ENCODE assay signal across 1 cellular context in the genomic region with DNA sequence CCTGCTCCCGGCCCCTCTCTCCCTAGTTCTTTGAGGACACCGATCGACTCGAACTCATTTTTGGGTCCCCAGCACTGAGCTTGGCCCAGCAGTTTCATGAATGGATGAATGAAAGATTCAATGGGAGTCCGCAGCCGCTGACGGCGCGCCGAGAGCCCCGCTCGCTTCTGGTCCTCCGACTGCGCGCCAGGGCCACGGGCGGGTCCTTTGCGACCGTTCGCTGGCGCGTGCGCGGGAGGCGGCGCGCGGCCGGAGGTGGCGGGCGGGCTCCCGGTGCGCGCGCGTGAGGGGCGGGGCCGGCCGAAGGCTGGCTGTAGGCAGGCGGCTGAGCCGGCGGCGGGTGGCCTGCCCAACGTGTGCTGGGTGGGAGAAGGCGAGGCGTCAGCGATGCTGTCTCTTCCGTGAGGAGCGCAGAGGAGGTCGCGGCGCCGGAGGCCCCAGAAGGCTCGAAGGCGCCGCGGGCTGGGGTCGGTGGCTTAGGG.
TF ChIP-seq lines count a peak whose summit lies in the region.

Gene MAST2, plus strand, starts transcription at position 314 of the 482 bp plus-strand sequence. CDS start 284 bp downstream, outside the sequence.

TF ChIP-seq in HepG2, 621 proteins besides CTCF, POLR2A, EP300 and RAD21 (continued from another document and continues in another):
- TF ChIP-seq, protein P1, sequence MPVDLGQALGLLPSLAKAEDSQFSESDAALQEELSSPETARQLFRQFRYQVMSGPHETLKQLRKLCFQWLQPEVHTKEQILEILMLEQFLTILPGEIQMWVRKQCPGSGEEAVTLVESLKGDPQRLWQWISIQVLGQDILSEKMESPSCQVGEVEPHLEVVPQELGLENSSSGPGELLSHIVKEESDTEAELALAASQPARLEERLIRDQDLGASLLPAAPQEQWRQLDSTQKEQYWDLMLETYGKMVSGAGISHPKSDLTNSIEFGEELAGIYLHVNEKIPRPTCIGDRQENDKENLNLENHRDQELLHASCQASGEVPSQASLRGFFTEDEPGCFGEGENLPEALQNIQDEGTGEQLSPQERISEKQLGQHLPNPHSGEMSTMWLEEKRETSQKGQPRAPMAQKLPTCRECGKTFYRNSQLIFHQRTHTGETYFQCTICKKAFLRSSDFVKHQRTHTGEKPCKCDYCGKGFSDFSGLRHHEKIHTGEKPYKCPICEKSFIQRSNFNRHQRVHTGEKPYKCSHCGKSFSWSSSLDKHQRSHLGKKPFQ (CRISPR knock-in tag; IDR thresholded peaks at IDR 0.05; ENCODE audit: insufficient replicate concordance), result no peak
- TF ChIP-seq CENPX (CRISPR knock-in tag; IDR thresholded peaks at IDR 0.05), result no peak
- TF ChIP-seq ZNF207 (IDR thresholded peaks at IDR 0.05; ENCODE audit: borderline replicate concordance), result no peak
- no peak for TF ChIP-seq AFF4 (CRISPR knock-in tag; IDR thresholded peaks at IDR 0.05)
- TF ChIP-seq, protein P2, sequence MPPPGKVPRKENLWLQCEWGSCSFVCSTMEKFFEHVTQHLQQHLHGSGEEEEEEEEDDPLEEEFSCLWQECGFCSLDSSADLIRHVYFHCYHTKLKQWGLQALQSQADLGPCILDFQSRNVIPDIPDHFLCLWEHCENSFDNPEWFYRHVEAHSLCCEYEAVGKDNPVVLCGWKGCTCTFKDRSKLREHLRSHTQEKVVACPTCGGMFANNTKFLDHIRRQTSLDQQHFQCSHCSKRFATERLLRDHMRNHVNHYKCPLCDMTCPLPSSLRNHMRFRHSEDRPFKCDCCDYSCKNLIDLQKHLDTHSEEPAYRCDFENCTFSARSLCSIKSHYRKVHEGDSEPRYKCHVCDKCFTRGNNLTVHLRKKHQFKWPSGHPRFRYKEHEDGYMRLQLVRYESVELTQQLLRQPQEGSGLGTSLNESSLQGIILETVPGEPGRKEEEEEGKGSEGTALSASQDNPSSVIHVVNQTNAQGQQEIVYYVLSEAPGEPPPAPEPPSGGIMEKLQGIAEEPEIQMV (CRISPR knock-in tag; IDR thresholded peaks at IDR 0.05; ENCODE audit: low read depth), result no peak
- no peak for TF ChIP-seq DPF2 (CRISPR knock-in tag; IDR thresholded peaks at IDR 0.05; ENCODE audit: borderline replicate concordance, low read depth)
- TF ChIP-seq ZNF136 (CRISPR knock-in tag; IDR thresholded peaks at IDR 0.05; ENCODE audit: low read depth), result no peak
- TF ChIP-seq KDM3A (CRISPR knock-in tag; IDR thresholded peaks at IDR 0.05; ENCODE audit: low read depth), result no peak
- no peak for TF ChIP-seq ZNF784 (CRISPR knock-in tag; IDR thresholded peaks at IDR 0.05; ENCODE audit: borderline replicate concordance)
- peak; percentile 65 for TF ChIP-seq PHF8 (CRISPR knock-in tag; IDR thresholded peaks at IDR 0.05)
- no peak for TF ChIP-seq ZSCAN20 (CRISPR knock-in tag; IDR thresholded peaks at IDR 0.05; ENCODE audit: borderline replicate concordance)
- TF ChIP-seq, protein P3, sequence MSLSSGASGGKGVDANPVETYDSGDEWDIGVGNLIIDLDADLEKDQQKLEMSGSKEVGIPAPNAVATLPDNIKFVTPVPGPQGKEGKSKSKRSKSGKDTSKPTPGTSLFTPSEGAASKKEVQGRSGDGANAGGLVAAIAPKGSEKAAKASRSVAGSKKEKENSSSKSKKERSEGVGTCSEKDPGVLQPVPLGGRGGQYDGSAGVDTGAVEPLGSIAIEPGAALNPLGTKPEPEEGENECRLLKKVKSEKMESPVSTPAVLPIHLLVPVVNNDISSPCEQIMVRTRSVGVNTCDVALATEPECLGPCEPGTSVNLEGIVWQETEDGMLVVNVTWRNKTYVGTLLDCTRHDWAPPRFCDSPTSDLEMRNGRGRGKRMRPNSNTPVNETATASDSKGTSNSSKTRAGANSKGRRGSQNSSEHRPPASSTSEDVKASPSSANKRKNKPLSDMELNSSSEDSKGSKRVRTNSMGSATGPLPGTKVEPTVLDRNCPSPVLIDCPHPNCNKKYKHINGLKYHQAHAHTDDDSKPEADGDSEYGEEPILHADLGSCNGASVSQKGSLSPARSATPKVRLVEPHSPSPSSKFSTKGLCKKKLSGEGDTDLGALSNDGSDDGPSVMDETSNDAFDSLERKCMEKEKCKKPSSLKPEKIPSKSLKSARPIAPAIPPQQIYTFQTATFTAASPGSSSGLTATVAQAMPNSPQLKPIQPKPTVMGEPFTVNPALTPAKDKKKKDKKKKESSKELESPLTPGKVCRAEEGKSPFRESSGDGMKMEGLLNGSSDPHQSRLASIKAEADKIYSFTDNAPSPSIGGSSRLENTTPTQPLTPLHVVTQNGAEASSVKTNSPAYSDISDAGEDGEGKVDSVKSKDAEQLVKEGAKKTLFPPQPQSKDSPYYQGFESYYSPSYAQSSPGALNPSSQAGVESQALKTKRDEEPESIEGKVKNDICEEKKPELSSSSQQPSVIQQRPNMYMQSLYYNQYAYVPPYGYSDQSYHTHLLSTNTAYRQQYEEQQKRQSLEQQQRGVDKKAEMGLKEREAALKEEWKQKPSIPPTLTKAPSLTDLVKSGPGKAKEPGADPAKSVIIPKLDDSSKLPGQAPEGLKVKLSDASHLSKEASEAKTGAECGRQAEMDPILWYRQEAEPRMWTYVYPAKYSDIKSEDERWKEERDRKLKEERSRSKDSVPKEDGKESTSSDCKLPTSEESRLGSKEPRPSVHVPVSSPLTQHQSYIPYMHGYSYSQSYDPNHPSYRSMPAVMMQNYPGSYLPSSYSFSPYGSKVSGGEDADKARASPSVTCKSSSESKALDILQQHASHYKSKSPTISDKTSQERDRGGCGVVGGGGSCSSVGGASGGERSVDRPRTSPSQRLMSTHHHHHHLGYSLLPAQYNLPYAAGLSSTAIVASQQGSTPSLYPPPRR (CRISPR knock-in tag; IDR thresholded peaks at IDR 0.05; ENCODE audit: borderline replicate concordance), result no peak
- no peak for TF ChIP-seq MAZ (IDR thresholded peaks at IDR 0.05; ENCODE audit: borderline replicate concordance, low read depth, low read length)
- peak; percentile 57 for TF ChIP-seq MAZ (CRISPR knock-in tag; IDR thresholded peaks at IDR 0.05; ENCODE audit: low read depth)
- no peak for TF ChIP-seq HNRNPL (IDR thresholded peaks at IDR 0.05; ENCODE audit: low read depth, low read length)
- peak; percentile 69 for TF ChIP-seq POLR2G (IDR thresholded peaks at IDR 0.05; ENCODE audit: low read depth, low read length)
- peak; percentile 23; the same call in 1 of the 2 replicates for TF ChIP-seq DMAP1 (CRISPR knock-in tag; IDR thresholded peaks at IDR 0.05)
- peak; percentile 83 for TF ChIP-seq ZBTB14 (CRISPR knock-in tag; IDR thresholded peaks at IDR 0.05)
- 0 out of 2 replicates have a peak, but pooled peaks have one; percentile 34 for TF ChIP-seq MYC (CRISPR knock-in tag; IDR thresholded peaks at IDR 0.05; ENCODE audit: borderline replicate concordance)
- TF ChIP-seq, protein P4, sequence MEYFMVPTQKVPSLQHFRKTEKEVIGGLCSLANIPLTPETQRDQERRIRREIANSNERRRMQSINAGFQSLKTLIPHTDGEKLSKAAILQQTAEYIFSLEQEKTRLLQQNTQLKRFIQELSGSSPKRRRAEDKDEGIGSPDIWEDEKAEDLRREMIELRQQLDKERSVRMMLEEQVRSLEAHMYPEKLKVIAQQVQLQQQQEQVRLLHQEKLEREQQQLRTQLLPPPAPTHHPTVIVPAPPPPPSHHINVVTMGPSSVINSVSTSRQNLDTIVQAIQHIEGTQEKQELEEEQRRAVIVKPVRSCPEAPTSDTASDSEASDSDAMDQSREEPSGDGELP (IDR thresholded peaks at IDR 0.05; ENCODE audit: borderline replicate concordance, low read depth), result no peak
- TF ChIP-seq MXI1 (IDR thresholded peaks at IDR 0.05; ENCODE audit: borderline replicate concordance, low read depth, low read length), result peak; percentile 52; the same call in 1 of the 3 replicates
- TF ChIP-seq, protein P5, sequence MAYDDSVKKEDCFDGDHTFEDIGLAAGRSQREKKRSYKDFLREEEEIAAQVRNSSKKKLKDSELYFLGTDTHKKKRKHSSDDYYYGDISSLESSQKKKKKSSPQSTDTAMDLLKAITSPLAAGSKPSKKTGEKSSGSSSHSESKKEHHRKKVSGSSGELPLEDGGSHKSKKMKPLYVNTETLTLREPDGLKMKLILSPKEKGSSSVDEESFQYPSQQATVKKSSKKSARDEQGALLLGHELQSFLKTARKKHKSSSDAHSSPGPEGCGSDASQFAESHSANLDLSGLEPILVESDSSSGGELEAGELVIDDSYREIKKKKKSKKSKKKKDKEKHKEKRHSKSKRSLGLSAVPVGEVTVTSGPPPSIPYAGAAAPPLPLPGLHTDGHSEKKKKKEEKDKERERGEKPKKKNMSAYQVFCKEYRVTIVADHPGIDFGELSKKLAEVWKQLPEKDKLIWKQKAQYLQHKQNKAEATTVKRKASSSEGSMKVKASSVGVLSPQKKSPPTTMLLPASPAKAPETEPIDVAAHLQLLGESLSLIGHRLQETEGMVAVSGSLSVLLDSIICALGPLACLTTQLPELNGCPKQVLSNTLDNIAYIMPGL (CRISPR knock-in tag; IDR thresholded peaks at IDR 0.05; ENCODE audit: borderline replicate concordance in 1 of 2, low read depth in 1 of 2), result peak; percentile 16 to 55; a peak in 1 of 4 replicates
- TF ChIP-seq SNAPC2 (CRISPR knock-in tag; IDR thresholded peaks at IDR 0.05), result no peak
- TF ChIP-seq GATAD2A (CRISPR knock-in tag; IDR thresholded peaks at IDR 0.05), result no peak
- no peak for TF ChIP-seq HDAC2 (CRISPR knock-in tag; IDR thresholded peaks at IDR 0.05)
- TF ChIP-seq RFXAP (CRISPR knock-in tag; IDR thresholded peaks at IDR 0.05; ENCODE audit: borderline replicate concordance), result no peak; the same call in 1 of the 2 replicates
- peak; percentile 46; the same call in 1 of the 2 replicates for TF ChIP-seq ZNF441 (CRISPR knock-in tag; IDR thresholded peaks at IDR 0.05; ENCODE audit: borderline replicate concordance)
- TF ChIP-seq MEIS2 (CRISPR knock-in tag; IDR thresholded peaks at IDR 0.05), result 0 out of 2 replicates have a peak, but pooled peaks have one; percentile 24
- TF ChIP-seq SP5 (CRISPR knock-in tag; IDR thresholded peaks at IDR 0.05; ENCODE audit: borderline replicate concordance, low read depth), result peak; percentile 20; the same call in 1 of the 2 replicates
- TF ChIP-seq, protein P6, sequence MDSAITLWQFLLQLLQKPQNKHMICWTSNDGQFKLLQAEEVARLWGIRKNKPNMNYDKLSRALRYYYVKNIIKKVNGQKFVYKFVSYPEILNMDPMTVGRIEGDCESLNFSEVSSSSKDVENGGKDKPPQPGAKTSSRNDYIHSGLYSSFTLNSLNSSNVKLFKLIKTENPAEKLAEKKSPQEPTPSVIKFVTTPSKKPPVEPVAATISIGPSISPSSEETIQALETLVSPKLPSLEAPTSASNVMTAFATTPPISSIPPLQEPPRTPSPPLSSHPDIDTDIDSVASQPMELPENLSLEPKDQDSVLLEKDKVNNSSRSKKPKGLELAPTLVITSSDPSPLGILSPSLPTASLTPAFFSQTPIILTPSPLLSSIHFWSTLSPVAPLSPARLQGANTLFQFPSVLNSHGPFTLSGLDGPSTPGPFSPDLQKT (CRISPR knock-in tag; IDR thresholded peaks at IDR 0.05; ENCODE audit: borderline replicate concordance), result no peak
- TF ChIP-seq ZFY (CRISPR knock-in tag; IDR thresholded peaks at IDR 0.05), result peak; percentile 74
- TF ChIP-seq, protein P7, sequence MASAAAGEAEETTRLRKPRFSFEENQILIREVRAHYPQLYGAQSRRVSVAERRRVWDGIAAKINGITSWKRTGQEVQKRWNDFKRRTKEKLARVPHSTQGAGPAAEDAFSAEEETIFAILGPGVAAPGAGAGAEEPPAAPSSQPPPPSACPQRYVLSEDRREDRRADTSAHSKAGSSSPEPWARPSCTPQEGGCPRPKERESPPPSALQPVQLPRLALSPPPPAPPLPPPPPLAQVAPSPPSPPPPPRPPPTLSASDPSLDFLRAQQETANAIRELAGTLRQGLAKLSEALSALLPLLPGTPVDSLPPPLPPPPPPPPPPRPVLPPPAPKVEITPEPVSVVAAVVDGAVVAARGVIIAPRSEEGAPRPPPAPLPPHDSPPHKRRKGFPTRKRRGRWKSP (CRISPR knock-in tag; IDR thresholded peaks at IDR 0.05), result 0 out of 2 replicates have a peak, but pooled peaks have one; percentile 50
- 0 out of 2 replicates have a peak, but pooled peaks have one; percentile 49 for TF ChIP-seq KDM5B (CRISPR knock-in tag; IDR thresholded peaks at IDR 0.05; ENCODE audit: borderline replicate concordance)
- no peak for TF ChIP-seq ZSCAN29 (CRISPR knock-in tag; conservative IDR thresholded peaks at IDR 0.05)
- TF ChIP-seq SNAI1 (CRISPR knock-in tag; IDR thresholded peaks at IDR 0.05; ENCODE audit: borderline replicate concordance), result no peak
